In the genomic region with DNA sequence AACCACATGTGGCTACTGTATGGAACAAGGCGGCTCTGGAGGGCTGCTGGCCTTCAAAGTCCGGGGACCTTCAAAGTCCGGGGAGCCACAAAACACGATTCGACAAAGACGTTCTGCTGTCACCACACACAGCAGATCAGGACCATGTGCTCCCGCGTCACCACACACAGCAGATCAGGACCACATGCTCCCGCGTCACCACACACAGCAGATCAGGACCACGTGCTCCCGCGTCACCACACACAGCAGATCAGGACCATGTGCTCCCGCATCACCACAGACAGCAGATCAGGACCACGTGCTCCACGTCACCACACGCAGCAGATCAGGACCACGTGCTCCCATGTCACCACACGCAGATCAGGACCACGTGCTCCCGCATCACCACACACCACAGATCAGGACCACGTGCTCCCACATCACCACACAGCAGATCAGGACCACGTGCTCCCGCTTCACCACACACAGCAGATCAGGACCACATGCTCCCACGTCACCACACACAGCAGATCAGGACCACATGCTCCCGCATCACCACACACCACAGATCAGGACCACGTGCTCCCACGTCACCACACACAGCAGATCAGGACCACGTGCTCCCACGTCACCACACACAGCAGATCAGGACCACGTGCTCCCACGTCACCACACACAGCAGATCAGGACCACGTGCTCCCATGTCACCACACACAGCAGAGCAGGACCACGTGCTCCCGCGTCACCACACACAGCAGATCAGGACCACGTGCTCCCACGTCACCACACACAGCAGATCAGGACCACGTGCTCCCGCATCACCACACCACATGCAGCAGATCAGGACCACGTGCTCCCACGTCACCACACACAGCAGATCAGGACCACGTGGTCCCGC, we compare ENCODE assay signal across 7 cellular contexts.
DNase-seq lines count a peak whose midpoint lies in the region; ATAC-seq, FAIRE-seq and TF ChIP-seq lines count a peak whose summit lies in the region.
"Not testable (repeated sequence)": the region's sequence is repeated elsewhere in the genome, so short reads cannot be mapped to it uniquely, and the experiment has no call there.

No MANE protein-coding gene starts in this region.

- not testable (repeated sequence) for H2BK12ac ChIP-seq in trophoblast cell (ENCODE audit: low read length)

- H3K9me2 ChIP-seq in PC-3 (replicated peaks; ENCODE audit: low read length) = not testable (repeated sequence)

- in situ Hi-C loops in HepG2 (cut with HindIII; ENCODE audit: extremely low pct_ligation_motif_present, low pct_unique_long_range_greater_than_20kb) = not testable (repeated sequence)

- H2BK120ac ChIP-seq in trophoblast cell (ENCODE audit: insufficient read depth, low read length, poor library complexity) = not testable (repeated sequence)

- not testable (repeated sequence) for TF ChIP-seq CTCF in PC-3 (conservative IDR thresholded peaks at IDR 0.05; ENCODE audit: low read depth, low read length); chondrocyte (IDR thresholded peaks at IDR 0.05); HepG2 (CRISPR knock-in tag; IDR thresholded peaks at IDR 0.05)

- ATAC-seq in PC-3; left ventricle myocardium superior; HepG2; aorta (ENCODE audit: low FRiP score): not testable (repeated sequence)

- 0 out of 2 replicates have a peak overlapping the region, but pooled peaks have one; percentile 0 for H3K27ac ChIP-seq in PC-3 (ENCODE audit: low read length)
- not testable (repeated sequence) for H3K27ac ChIP-seq in HepG2 (ENCODE audit: extremely low read length, insufficient read depth, low read length); trophoblast cell (ENCODE audit: low read depth, low read length); aorta (ENCODE audit: low read depth in 1 of 2, low read length in 2 of 2)

- POLR2A ChIA-PET in PC-3 (lab: Charles Lee; ENCODE audit: unreplicated experiment); HepG2 (lab: Yijun Ruan, JAX): not testable (repeated sequence)

- TF ChIP-seq EP300 in HepG2 (IDR thresholded peaks at IDR 0.05; ENCODE audit: low read depth in 2 of 2, low read length in 2 of 2); HepG2 (CRISPR knock-in tag; IDR thresholded peaks at IDR 0.05; ENCODE audit: borderline replicate concordance): not testable (repeated sequence)

- not testable (repeated sequence) for H3K4me3 ChIP-seq in PC-3 (ENCODE audit: low read length); HepG2 (replicated peaks in 1 of 3; ENCODE audit: insufficient read depth in 1 of 3, low read depth in 2 of 3, low read length in 3 of 3); aorta (ENCODE audit: low read length in 2 of 2)
- peak overlapping the region; percentile 0 for H3K4me3 ChIP-seq in trophoblast cell (ENCODE audit: low read depth, low read length)

- not testable (repeated sequence) for H3K9me3 Mint-ChIP-seq in chondrocyte (ENCODE audit: low read depth)

- H3K36me3 ChIP-seq in PC-3 (ENCODE audit: low read depth, low read length); HepG2 (replicated peaks in 1 of 2; ENCODE audit: control insufficient read depth in 1 of 2, insufficient read depth in 2 of 2, low read length in 2 of 2); trophoblast cell (ENCODE audit: control insufficient read depth in 1 of 2, insufficient read depth in 2 of 2, low read length in 2 of 2); aorta (ENCODE audit: control insufficient read depth in 1 of 2, insufficient read depth in 2 of 2, low read length in 1 of 2): not testable (repeated sequence)

- not testable (repeated sequence) for DNase-seq in HTR-8/SVneo (ENCODE audit: insufficient read length, low spot score); PC-3; HepG2 (ENCODE audit: low spot score); trophoblast cell
- DNase-seq in chondrocyte (ENCODE audit: low spot score) (peak; percentile 73), left ventricle myocardium superior (peak; percentile 5), aorta (peak; percentile 0 to 55)

- H3K27me3 Mint-ChIP-seq in chondrocyte (ENCODE audit: low read depth) = not testable (repeated sequence)

- not testable (repeated sequence) for H4K8ac ChIP-seq in trophoblast cell (ENCODE audit: low read depth, low read length)

- not testable (repeated sequence) for H3K79me1 ChIP-seq in trophoblast cell (ENCODE audit: low read length)

- not testable (repeated sequence) for H3K4me2 ChIP-seq in PC-3 (ENCODE audit: low read length); HepG2 (ENCODE audit: low read depth, low read length); trophoblast cell (ENCODE audit: low read length)

- not testable (repeated sequence) for BruUV-seq in PC-3 (replicated peaks; lab: Mats Ljungman, UMichigan); HepG2 (replicated peaks; lab: Mats Ljungman, UMichigan)

- H3K4me1 Mint-ChIP-seq in chondrocyte (ENCODE audit: low read depth) = not testable (repeated sequence)

- H3K4ac ChIP-seq in trophoblast cell (ENCODE audit: low read depth, low read length) = not testable (repeated sequence)

- H3K9me3 ChIP-seq in PC-3 (ENCODE audit: low read length); HepG2 (ENCODE audit: low read length); aorta (ENCODE audit: control insufficient read depth, low read length): not testable (repeated sequence)
- H3K9me3 ChIP-seq in trophoblast cell (ENCODE audit: insufficient read depth, low read depth, low read length) = peaks cover 18% of the 10 kb centered on the region

- H3K36me3 Mint-ChIP-seq in chondrocyte (ENCODE audit: low read depth) = not testable (repeated sequence)

- CTCF ChIA-PET in PC-3 (lab: Charles Lee); HepG2 (lab: Yijun Ruan, JAX; ENCODE audit: low intra/inter-chr PET ratio, low total read pairs): not testable (repeated sequence)

- H4K20me1 ChIP-seq in PC-3 (ENCODE audit: low read length); HepG2 (ENCODE audit: insufficient read depth, low read length): not testable (repeated sequence)

- TF ChIP-seq RAD21 in HepG2 (CRISPR knock-in tag; IDR thresholded peaks at IDR 0.05) = not testable (repeated sequence)

- not testable (repeated sequence) for H3K4me3 Mint-ChIP-seq in chondrocyte (ENCODE audit: unreplicated experiment)

- not testable (repeated sequence) for TF ChIP-seq POLR2A in HepG2 (IDR thresholded peaks at IDR 0.05; ENCODE audit: insufficient read depth in 1 of 2, low read depth in 2 of 2, low read length in 2 of 2)

- not testable (repeated sequence) for H2BK5ac ChIP-seq in trophoblast cell (ENCODE audit: low read depth, low read length, poor library complexity)

- not testable (repeated sequence) for H3K79me2 ChIP-seq in PC-3 (ENCODE audit: low read length); HepG2 (ENCODE audit: insufficient read depth, low read length); trophoblast cell (ENCODE audit: control insufficient read depth, insufficient read depth, low read length, poor library complexity)

- H4K91ac ChIP-seq in trophoblast cell (ENCODE audit: low read depth, low read length) = not testable (repeated sequence)

- not testable (repeated sequence) for H3K23ac ChIP-seq in trophoblast cell (ENCODE audit: low read length)

- not testable (repeated sequence) for H3K27ac Mint-ChIP-seq in chondrocyte (ENCODE audit: unreplicated experiment)

- FAIRE-seq in HTR-8/SVneo (lab: Jason Lieb, UNC) = peak; percentile 75
- FAIRE-seq in HepG2 (lab: Jason Lieb, UNC) = not testable (repeated sequence)

- intact Hi-C loops in PC-3 (cut with micrococcal nuclease); left ventricle myocardium superior (cut with micrococcal nuclease); HepG2 (cut with micrococcal nuclease; ENCODE audit: unreplicated experiment); aorta (cut with DNase I): not testable (repeated sequence)

- H3F3A ChIP-seq in PC-3 (ENCODE audit: low read length, unreplicated experiment) = not testable (repeated sequence)

- H3K14ac ChIP-seq in trophoblast cell (ENCODE audit: low read length) = not testable (repeated sequence)

- H3K4me1 ChIP-seq in PC-3 (ENCODE audit: insufficient read depth, low read length) (peaks cover 41% of the 10 kb centered on the region), HepG2 (ENCODE audit: insufficient read depth, low read length) (peaks cover 52% of the 10 kb centered on the region)
- H3K4me1 ChIP-seq in trophoblast cell (ENCODE audit: control insufficient read depth in 1 of 2, insufficient read depth in 2 of 2, low read length in 2 of 2); aorta (ENCODE audit: control insufficient read depth in 1 of 2, insufficient read depth in 2 of 2, low read length in 2 of 2): not testable (repeated sequence)

- H3K27me3 ChIP-seq in PC-3 (ENCODE audit: low read length); HepG2 (ENCODE audit: control insufficient read depth in 1 of 2, insufficient read depth in 2 of 2, low read length in 2 of 2); trophoblast cell (ENCODE audit: insufficient read depth, low read length); aorta (ENCODE audit: control insufficient read depth in 1 of 2, insufficient read depth in 2 of 2, low read length in 1 of 2): not testable (repeated sequence)

- H4K12ac ChIP-seq in trophoblast cell (ENCODE audit: low read depth, low read length) = not testable (repeated sequence)

- WGBS in HepG2 (ENCODE audit: low lambda C conversion rate) = 93% methylated on average over 22 of the region's 44 CpGs
- WGBS in trophoblast cell (ENCODE audit: extremely low coverage, insufficient coverage, insufficient read length) = no CpG with 5 or more reads among the region's 44 CpGs
- whole genome bisulfite sequencing in aorta, 2 donors = 93 to 96% methylated on average over 42 to 44 of the region's 44 CpGs

- H2AK5ac ChIP-seq in trophoblast cell (ENCODE audit: low read length) = not testable (repeated sequence)

- not testable (repeated sequence) for H3K9ac ChIP-seq in PC-3 (ENCODE audit: low read length); HepG2 (ENCODE audit: insufficient read depth, low read depth, low read length); trophoblast cell (ENCODE audit: low read length)

- not testable (repeated sequence) for H3K18ac ChIP-seq in trophoblast cell (ENCODE audit: low read length)

- not testable (repeated sequence) for H2AFZ ChIP-seq in PC-3 (ENCODE audit: low read length); HepG2 (ENCODE audit: low read length); trophoblast cell (ENCODE audit: insufficient read depth, low read length, poor library complexity)
